In genomic region chr16:49201118-49201517, GRCh38 we compare ENCODE assay signal across 34 cellular contexts.
"Had no signal": no experiment of that assay in that cellular context is flagged by ENCODE, and none has a peak within 500 bp of the region (broad histone marks: within the 10 kb centered on the region; RNA-seq: fewer than 3 reads in every experiment).

No MANE protein-coding gene starts in this region.

- H3K4me3 ChIP-seq: MG63 had no signal

- H3K9me3 ChIP-seq: MG63 had no signal

- H3K27me3 ChIP-seq: MG63 had no signal

- H3K36me3 ChIP-seq: MG63 had no signal

- DNase-seq: Karpas-422, Kasumi-1, KG1, MG63, MM.1S, MV-4-11, NCI-H1048, NCI-H1092, NCI-H1092 treated with DMSO at 0.1 percent for 48 hours, NCI-H1105, NCI-H1105 treated with DMSO at 0.1 percent for 48 hours, NCI-H1417, NCI-H1417 treated with DMSO at 0.1 percent for 48 hours, NCI-H1436, NCI-H1436 treated with DMSO at 0.1 percent for 48 hours, NCI-H146, NCI-H1694, NCI-H1694 treated with DMSO at 0.1 percent for 48 hours, NCI-H187, NCI-H187 treated with DMSO at 0.1 percent for 48 hours, NCI-H1930, NCI-H2029, NCI-H2029 treated with DMSO at 0.1 percent for 48 hours, NCI-H2081, NCI-H2081 treated with DMSO at 0.1 percent for 48 hours, NCI-H2107, NCI-H2171, NCI-H2171 treated with DMSO at 0.1 percent for 48 hours, NCI-H2227 treated with DMSO at 0.1 percent for 48 hours, NCI-H226, NCI-H345, NCI-H446, NCI-H446 treated with DMSO at 0.1 percent for 48 hours had no signal

- H3K27ac ChIP-seq: KMS-11 had no signal
